ENCODE assay signal across 15 cellular contexts in the genomic region with DNA sequence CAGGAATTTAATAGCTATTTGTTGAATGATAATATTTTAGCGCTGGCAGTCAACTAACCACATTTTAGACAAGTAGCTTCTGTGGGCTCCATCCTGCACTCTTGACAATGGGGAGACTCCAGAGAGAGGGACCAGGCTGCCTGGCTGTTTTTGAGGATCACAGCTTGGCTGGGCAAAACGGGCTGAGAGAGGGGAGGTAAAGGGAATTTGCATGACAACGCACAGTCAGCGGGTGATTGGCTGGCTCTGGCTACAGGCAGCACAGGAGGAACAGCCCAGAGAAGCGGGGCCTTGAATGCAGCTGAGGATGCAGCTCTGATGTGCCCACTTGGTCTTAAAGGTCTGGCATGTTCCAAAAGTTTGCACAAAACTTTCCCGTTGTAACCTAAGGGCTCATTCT. TPM values are rescaled to one million over a fixed set of nuclear protein-coding genes. Genes with fewer than 3 reads are reported as not detected.
"Had no signal": no experiment of that assay in that cellular context is flagged by ENCODE, and none has a peak within 500 bp of the region (broad histone marks: within the 10 kb centered on the region; RNA-seq: fewer than 3 reads in every experiment).

No MANE protein-coding gene starts in this region.

- H3K9me3 Mint-ChIP-seq: activated CD8-positive, alpha-beta T cell treated with anti-CD3 and anti-CD28 coated beads for 36 hours; activated naive CD8-positive, alpha-beta T cell treated with anti-CD3 and anti-CD28 coated beads, Interleukin-2, amount 10 ng/mL, durations not matched to agents 7 days and 5 days had no signal

- H3K4me3 ChIP-seq: lower lobe of right lung, psoas muscle had no signal

- H3K27ac ChIP-seq: lower lobe of right lung, psoas muscle, VCaP had no signal

- H3K9me3 ChIP-seq: lower lobe of right lung, psoas muscle had no signal

- H3K27ac Mint-ChIP-seq: activated CD4-positive, alpha-beta T cell treated with anti-CD3 and anti-CD28 coated beads for 36 hours; activated CD8-positive, alpha-beta T cell treated with anti-CD3 and anti-CD28 coated beads for 36 hours; activated naive CD8-positive, alpha-beta T cell treated with anti-CD3 and anti-CD28 coated beads, Interleukin-2, amount 10 ng/mL, durations not matched to agents 7 days and 5 days; naive B cell had no signal

- H3K4me1 ChIP-seq: lower lobe of right lung, psoas muscle had no signal

- H3K27me3 Mint-ChIP-seq: activated CD4-positive, alpha-beta T cell treated with anti-CD3 and anti-CD28 coated beads for 36 hours; activated CD8-positive, alpha-beta T cell treated with anti-CD3 and anti-CD28 coated beads for 36 hours; naive B cell had no signal

- H3K4me1 Mint-ChIP-seq: activated CD4-positive, alpha-beta T cell treated with anti-CD3 and anti-CD28 coated beads for 36 hours; activated naive CD8-positive, alpha-beta T cell treated with anti-CD3 and anti-CD28 coated beads, Interleukin-2, amount 10 ng/mL, durations not matched to agents 7 days and 5 days; naive B cell had no signal

- H3K36me3 ChIP-seq: lower lobe of right lung had no signal

- DNase-seq: activated CD4-positive, alpha-beta T cell treated with anti-CD3 and anti-CD28 coated beads for 36 hours; activated CD8-positive, alpha-beta memory T cell treated with anti-CD3 and anti-CD28 coated beads, Interleukin-2, amount 50 U/mL, for 48 hours; activated CD8-positive, alpha-beta T cell treated with anti-CD3 and anti-CD28 coated beads for 36 hours; activated naive CD8-positive, alpha-beta T cell treated with anti-CD3 and anti-CD28 coated beads, Interleukin-2, amount 10 ng/mL, durations not matched to agents 7 days and 5 days; lower lobe of right lung; naive B cell; psoas muscle; stimulated activated CD4-positive, alpha-beta T cell treated with anti-CD3 and anti-CD28 coated beads, Interleukin-2, amount 100 ng/mL, for 48 hours; stimulated activated naive CD4-positive, alpha-beta T cell treated with Interleukin-2 at 50 U/mL for 16 hours; T-helper 1 cell had no signal

- ATAC-seq: activated CD4-positive, alpha-beta T cell treated with anti-CD3 and anti-CD28 coated beads for 36 hours; activated CD8-positive, alpha-beta T cell treated with anti-CD3 and anti-CD28 coated beads for 36 hours; esophagus mucosa; lower lobe of right lung; psoas muscle had no signal

- H3K36me3 Mint-ChIP-seq: activated naive CD8-positive, alpha-beta T cell treated with anti-CD3 and anti-CD28 coated beads, Interleukin-2, amount 10 ng/mL, durations not matched to agents 7 days and 5 days; naive B cell had no signal

- H3K4me3 Mint-ChIP-seq: activated CD4-positive, alpha-beta T cell treated with anti-CD3 and anti-CD28 coated beads for 36 hours; activated CD8-positive, alpha-beta T cell treated with anti-CD3 and anti-CD28 coated beads for 36 hours; activated naive CD8-positive, alpha-beta T cell treated with anti-CD3 and anti-CD28 coated beads, Interleukin-2, amount 10 ng/mL, durations not matched to agents 7 days and 5 days had no signal

RNA-seq across cellular contexts. Expression of a gene that starts 41.2 kb away (rescaled TPM):
- total RNA-seq: activated CD4-positive, alpha-beta T cell treated with anti-CD3 and anti-CD28 coated beads for 36 hours; activated CD8-positive, alpha-beta T cell treated with anti-CD3 and anti-CD28 coated beads for 36 hours; activated naive CD8-positive, alpha-beta T cell treated with anti-CD3 and anti-CD28 coated beads, Interleukin-2, amount 10 ng/mL, durations not matched to agents 7 days and 5 days; dermis microvascular lymphatic vessel endothelial cell; kidney epithelial cell; lower lobe of right lung; omental fat pad; psoas muscle had no signal
